In the genomic region with DNA sequence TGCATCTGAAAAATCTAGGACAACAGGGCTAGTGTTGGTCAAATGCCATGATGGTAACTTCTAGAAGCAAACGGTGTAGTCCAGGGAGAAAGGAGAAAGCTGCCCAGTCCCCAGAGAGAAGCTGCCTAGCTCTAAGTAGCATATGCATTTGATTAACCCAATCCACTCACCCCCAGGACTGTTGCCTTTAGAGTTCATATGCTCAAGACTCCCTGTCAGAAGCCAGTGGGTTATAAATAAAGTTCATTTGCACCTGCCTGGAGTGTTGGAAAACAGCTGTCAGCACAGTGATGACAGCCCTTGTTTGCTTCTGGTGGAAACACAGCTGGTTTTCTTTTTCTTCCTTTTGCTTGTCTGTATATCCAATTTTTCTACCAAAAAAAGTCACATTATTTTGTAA, we compare ENCODE assay signal across 12 cellular contexts. TPM values are rescaled to one million over a fixed set of nuclear protein-coding genes. Genes with fewer than 3 reads are reported as not detected.
DNase-seq lines count a peak whose midpoint lies in the region; ATAC-seq and TF ChIP-seq lines count a peak whose summit lies in the region.
"Had no signal": no experiment of that assay in that cellular context is flagged by ENCODE, and none has a peak within 500 bp of the region (broad histone marks: within the 10 kb centered on the region; RNA-seq: fewer than 3 reads in every experiment).

No MANE protein-coding gene starts in this region.

- POLR2A ChIA-PET in PC-3 (lab: Charles Lee; ENCODE audit: unreplicated experiment): no interaction called here

- no peak for TF ChIP-seq CTCF in PC-3 (conservative IDR thresholded peaks at IDR 0.05; ENCODE audit: low read depth, low read length)
- TF ChIP-seq CTCF in fibroblast of pulmonary artery (IDR thresholded peaks at IDR 0.05; ENCODE audit: low read length, missing control alignments): no peak

- ATAC-seq in PC-3 (no peak), HG02623 (IDR thresholded peaks at IDR 0.05; ENCODE audit: unreplicated experiment) (no peak)

- no TSS peak for BruUV-seq in PC-3 (replicated peaks; lab: Mats Ljungman, UMichigan)

- no peak overlapping the region for H2BK12ac ChIP-seq in trophoblast cell (ENCODE audit: low read length)

- H3K4me2 ChIP-seq in PC-3 (ENCODE audit: low read length) (0 out of 2 replicates have a peak overlapping the region, but pooled peaks have one; percentile 69), trophoblast cell (ENCODE audit: low read length) (no peak overlapping the region)

- H3K4me3 ChIP-seq in PC-3 (ENCODE audit: low read length): no peak overlapping the region
- no peak overlapping the region for H3K4me3 ChIP-seq in fibroblast of pulmonary artery (replicated peaks; ENCODE audit: low read depth, low read length)
- no peak overlapping the region for H3K4me3 ChIP-seq in skeletal muscle cell (ENCODE audit: low read depth, low read length)
- H3K4me3 ChIP-seq in trophoblast cell (ENCODE audit: low read depth, low read length): no peak overlapping the region

- H3K36me3 ChIP-seq in PC-3 (ENCODE audit: low read depth, low read length): no peaks in the 10 kb centered on the region
- no peaks in the 10 kb centered on the region for H3K36me3 ChIP-seq in trophoblast cell (ENCODE audit: control insufficient read depth in 1 of 2, insufficient read depth in 2 of 2, low read length in 2 of 2)

- H4K12ac ChIP-seq in trophoblast cell (ENCODE audit: low read depth, low read length): no peak overlapping the region

- DNase-seq in EH (ENCODE audit: low read depth) (peak; percentile 61), PC-3 (no peak), fibroblast of pulmonary artery (ENCODE audit: low read depth) (peak; percentile 33), skeletal muscle cell (ENCODE audit: low read depth) (peak; percentile 48), KBM-7 (no peak), trophoblast cell (no peak)
- DNase-seq: GOT3; NCI-H2171 treated with DMSO at 0.1 percent for 48 hours; stimulated activated CD4-positive, alpha-beta T cell treated with anti-CD3 and anti-CD28 coated beads, Interleukin-2, amount 100 ng/mL, for 48 hours; T-helper 1 cell had no signal

- peak overlapping the region; percentile 86 for H3K27ac ChIP-seq in PC-3 (ENCODE audit: low read length)
- H3K27ac ChIP-seq in trophoblast cell (ENCODE audit: low read depth, low read length): no peak overlapping the region

- H3K4ac ChIP-seq in trophoblast cell (ENCODE audit: low read depth, low read length): no peak overlapping the region

- H4K20me1 ChIP-seq in PC-3 (ENCODE audit: low read length): no peaks in the 10 kb centered on the region

- H3K79me2 ChIP-seq in PC-3 (ENCODE audit: low read length) (no peaks in the 10 kb centered on the region), trophoblast cell (ENCODE audit: control insufficient read depth, insufficient read depth, low read length, poor library complexity) (no peaks in the 10 kb centered on the region)

- H3F3A ChIP-seq in PC-3 (ENCODE audit: low read length, unreplicated experiment): peaks cover 6% of the 10 kb centered on the region

- WGBS in trophoblast cell (ENCODE audit: extremely low coverage, insufficient coverage, insufficient read length): no CpG with 5 or more reads among the region's 1 CpG

- CTCF ChIA-PET in PC-3 (lab: Charles Lee): no interaction called here

- in situ Hi-C loops in KBM-7 (cut with MboI; ENCODE audit: low pct_unique_long_range_greater_than_20kb, low sequenced_read_pairs): no loop called here

- H3K23ac ChIP-seq in trophoblast cell (ENCODE audit: low read length): no peak overlapping the region

- no peak overlapping the region for H4K8ac ChIP-seq in trophoblast cell (ENCODE audit: low read depth, low read length)

- H3K79me1 ChIP-seq in trophoblast cell (ENCODE audit: low read length): no peaks in the 10 kb centered on the region

- H3K27me3 ChIP-seq in PC-3 (ENCODE audit: low read length): no peaks in the 10 kb centered on the region
- no peaks in the 10 kb centered on the region for H3K27me3 ChIP-seq in trophoblast cell (ENCODE audit: insufficient read depth, low read length)

- no peak overlapping the region for H3K18ac ChIP-seq in trophoblast cell (ENCODE audit: low read length)

- no peaks in the 10 kb centered on the region for H3K9me3 ChIP-seq in PC-3 (ENCODE audit: low read length)
- H3K9me3 ChIP-seq in trophoblast cell (ENCODE audit: insufficient read depth, low read depth, low read length): no peaks in the 10 kb centered on the region

- no peak overlapping the region for H2BK5ac ChIP-seq in trophoblast cell (ENCODE audit: low read depth, low read length, poor library complexity)

- no peak overlapping the region for H4K91ac ChIP-seq in trophoblast cell (ENCODE audit: low read depth, low read length)

- no peak overlapping the region for H2BK120ac ChIP-seq in trophoblast cell (ENCODE audit: insufficient read depth, low read length, poor library complexity)

- peaks cover 40% of the 10 kb centered on the region for H3K4me1 ChIP-seq in PC-3 (ENCODE audit: insufficient read depth, low read length)
- no peaks in the 10 kb centered on the region for H3K4me1 ChIP-seq in trophoblast cell (ENCODE audit: control insufficient read depth in 1 of 2, insufficient read depth in 2 of 2, low read length in 2 of 2)

- H2AFZ ChIP-seq in PC-3 (ENCODE audit: low read length) (no peak overlapping the region), trophoblast cell (ENCODE audit: insufficient read depth, low read length, poor library complexity) (no peak overlapping the region)

- no peak overlapping the region for H2AK5ac ChIP-seq in trophoblast cell (ENCODE audit: low read length)

- H3K9me2 ChIP-seq in PC-3 (replicated peaks; ENCODE audit: low read length): no peaks in the 10 kb centered on the region

- no peak overlapping the region for H3K9ac ChIP-seq in PC-3 (ENCODE audit: low read length)
- no peak overlapping the region for H3K9ac ChIP-seq in trophoblast cell (ENCODE audit: low read length)

- intact Hi-C loops in PC-3 (cut with micrococcal nuclease): no loop called here

- no peak overlapping the region for H3K14ac ChIP-seq in trophoblast cell (ENCODE audit: low read length)

RNA-seq across cellular contexts. Expression of gene TM4SF4, which starts 2.1 kb away (rescaled TPM):
- 0.23 and 0.40 TPM in 2 replicates for total RNA-seq in PC-3 (2014; rRNA removed)
- not detected in 2 replicates for polyA plus RNA-seq in trophoblast cell (2013)
- total RNA-seq: OCI-LY7 had no signal

Comparison
In these comparisons a context has a peak if more than half of its experiments do, and no peak if none do; other contexts are left out.
1. DNase-seq: peak in EH (single experiment), fibroblast of pulmonary artery (single experiment) and skeletal muscle cell (single experiment); none in PC-3 (single experiment), KBM-7 (single experiment) and trophoblast cell (0 of 2).